20 cellular contexts compared by ENCODE assay signal in genomic region chr5:124949862-124950261, GRCh38.
DNase-seq lines count a peak whose midpoint lies in the region; ATAC-seq and TF ChIP-seq lines count a peak whose summit lies in the region.
"Had no signal": no experiment of that assay in that cellular context is flagged by ENCODE, and none has a peak within 500 bp of the region (broad histone marks: within the 10 kb centered on the region; RNA-seq: fewer than 3 reads in every experiment).

No MANE protein-coding gene starts in this region.

- no peaks in the 10 kb centered on the region for H3K36me3 ChIP-seq in HEK293 (ENCODE audit: control insufficient read depth in 2 of 2, insufficient read depth in 1 of 2, low read length in 2 of 2)
- H3K36me3 ChIP-seq: BLaER1, HAP-1 had no signal

- H3K27ac Mint-ChIP-seq in MCF 10A (ENCODE audit: low read depth, unreplicated experiment), result peak overlapping the region; percentile 56
- H3K27ac Mint-ChIP-seq: CD4-positive, alpha-beta memory T cell had no signal

- no peak overlapping the region for H3K4me3 Mint-ChIP-seq in MCF 10A (ENCODE audit: unreplicated experiment)
- H3K4me3 Mint-ChIP-seq: CD4-positive, alpha-beta memory T cell had no signal

- DNase-seq in Daoy (ENCODE audit: low read depth), result peak; percentile 24
- DNase-seq in MCF 10A (ENCODE audit: unreplicated experiment), result peak; percentile 38
- DNase-seq in myocyte (ENCODE audit: low read depth), result peak; percentile 7
- DNase-seq in NCI-H345 (lab: John Stamatoyannopoulos, UW), result no peak
- DNase-seq in left lobe of liver (ENCODE audit: low spot score), result no peak
- DNase-seq: Calu3; CD4-positive, alpha-beta memory T cell; GM23248; Kasumi-1; NCI-H1092 treated with DMSO at 0.1 percent for 48 hours; NCI-H146; NCI-H2029 treated with DMSO at 0.1 percent for 48 hours; NCI-H2171 treated with DMSO at 0.1 percent for 48 hours; NCI-H774; RPMI8226 had no signal

- H3K27ac ChIP-seq in HEK293 (ENCODE audit: extremely low read depth, low read depth, low read length), result no peak overlapping the region
- H3K27ac ChIP-seq: BLaER1, GM23248 had no signal

- BruUV-seq in MCF 10A (replicated peaks; lab: Mats Ljungman, UMichigan), result no TSS peak

- peaks cover 7% of the 10 kb centered on the region for H3K9me3 Mint-ChIP-seq in MCF 10A (ENCODE audit: unreplicated experiment)

- peaks cover 51% of the 10 kb centered on the region for H3K4me1 Mint-ChIP-seq in MCF 10A (ENCODE audit: insufficient read depth, unreplicated experiment)
- H3K4me1 Mint-ChIP-seq: CD4-positive, alpha-beta memory T cell had no signal

- H3K4me1 ChIP-seq in HEK293 (ENCODE audit: control insufficient read depth, insufficient read depth, low read length), result peaks cover 20% of the 10 kb centered on the region

- intact Hi-C loops in MCF 10A (cut with micrococcal nuclease), result no loop called here

- no peaks in the 10 kb centered on the region for H3K27me3 Mint-ChIP-seq in MCF 10A (ENCODE audit: insufficient read depth, unreplicated experiment)
- H3K27me3 Mint-ChIP-seq: CD4-positive, alpha-beta memory T cell had no signal

- H3K36me3 Mint-ChIP-seq in MCF 10A (ENCODE audit: insufficient read depth, unreplicated experiment), result no peaks in the 10 kb centered on the region
- H3K36me3 Mint-ChIP-seq: CD4-positive, alpha-beta memory T cell had no signal

- no peak overlapping the region for H3K4me3 ChIP-seq in HEK293 (ENCODE audit: low read depth, low read length)
- H3K4me3 ChIP-seq: BLaER1, GM23248, HAP-1 had no signal

- POLR2A ChIA-PET in HEK293 (lab: Yijun Ruan, JAX), result no interaction called here
- POLR2A ChIA-PET in MCF 10A (lab: Yijun Ruan, JAX), result interaction anchor here (0.8 to 2.6 kb wide), 2 partner anchors 14 to 43 kb away, joined by 3 to 7 read pairs; no protein-coding TSS in a partner anchor

- TF ChIP-seq CTCF in HEK293 (tag by site-specific recombination; IDR thresholded peaks at IDR 0.05) (no peak), MCF 10A (IDR thresholded peaks at IDR 0.05; ENCODE audit: unreplicated experiment) (no peak)

- CTCF ChIA-PET in HEK293 (lab: Yijun Ruan, JAX), result no interaction called here
- CTCF ChIA-PET in MCF 10A (lab: Yijun Ruan, JAX), result interaction anchor here (0.7 to 1.3 kb wide), 3 partner anchors 13 to 203 kb away, joined by 3 read pairs; no protein-coding TSS in a partner anchor

- ATAC-seq in GM19452 (IDR thresholded peaks at IDR 0.05; ENCODE audit: unreplicated experiment) (no peak), GM19023 (IDR thresholded peaks at IDR 0.05; ENCODE audit: unreplicated experiment) (no peak), left lobe of liver (no peak)

- no peaks in the 10 kb centered on the region for H3K9me3 ChIP-seq in HEK293 (ENCODE audit: control insufficient read depth, insufficient read depth, low read depth, low read length)
- H3K9me3 ChIP-seq: HAP-1 had no signal

TF ChIP-seq in HEK293, 187 proteins besides CTCF, POLR2A, EP300 and RAD21 (continues in another document):
- TF ChIP-seq PRDM1 (tag by site-specific recombination; IDR thresholded peaks at IDR 0.05) (no peak), ZNF114 (tag by site-specific recombination; IDR thresholded peaks at IDR 0.05) (no peak), HOXD13 (CRISPR knock-in tag; IDR thresholded peaks at IDR 0.05; ENCODE audit: borderline replicate concordance) (no peak), ZNF544 (tag by site-specific recombination; IDR thresholded peaks at IDR 0.05) (no peak), ZNF664 (tag by site-specific recombination; IDR thresholded peaks at IDR 0.05) (no peak), ZNF585B (tag by site-specific recombination; IDR thresholded peaks at IDR 0.05) (no peak), OVOL3 (tag by site-specific recombination; IDR thresholded peaks at IDR 0.05) (no peak), ZNF768 (tag by site-specific recombination; IDR thresholded peaks at IDR 0.05) (no peak), ZNF302 (tag by site-specific recombination; IDR thresholded peaks at IDR 0.05; ENCODE audit: low read depth) (no peak), ZNF777 (tag by site-specific recombination; IDR thresholded peaks at IDR 0.05; ENCODE audit: borderline replicate concordance) (no peak), YY1 (tag by site-specific recombination; IDR thresholded peaks at IDR 0.05) (no peak), ZNF37A (tag by site-specific recombination; IDR thresholded peaks at IDR 0.05) (no peak), ZFP69B (tag by site-specific recombination; IDR thresholded peaks at IDR 0.05) (no peak), ZXDB (tag by site-specific recombination; IDR thresholded peaks at IDR 0.05) (no peak), PRDM4 (tag by site-specific recombination; IDR thresholded peaks at IDR 0.05) (0 out of 2 replicates have a peak, but pooled peaks have one; percentile 35), ZNF658 (tag by site-specific recombination; IDR thresholded peaks at IDR 0.05) (no peak), ZNF10 (tag by site-specific recombination; IDR thresholded peaks at IDR 0.05) (no peak), PBX3 (CRISPR knock-in tag; IDR thresholded peaks at IDR 0.05) (no peak), ZNF121 (tag by site-specific recombination; IDR thresholded peaks at IDR 0.05) (no peak), FEZF1 (tag by site-specific recombination; IDR thresholded peaks at IDR 0.05) (peak; percentile 87), ZNF560 (tag by site-specific recombination; IDR thresholded peaks at IDR 0.05; ENCODE audit: borderline replicate concordance) (no peak), ZBTB7A (tag by site-specific recombination; IDR thresholded peaks at IDR 0.05; ENCODE audit: low read depth) (no peak), ZNF600 (tag by site-specific recombination; IDR thresholded peaks at IDR 0.05) (peak; percentile 26; the same call in 1 of the 2 replicates), ZFHX2 (tag by site-specific recombination; conservative IDR thresholded peaks at IDR 0.05) (no peak), ATF2 (tag by site-specific recombination; IDR thresholded peaks at IDR 0.05; ENCODE audit: low read depth) (0 out of 2 replicates have a peak, but pooled peaks have one; percentile 3), ZNF362 (tag by site-specific recombination; IDR thresholded peaks at IDR 0.05) (no peak), ZNF324 (tag by site-specific recombination; IDR thresholded peaks at IDR 0.05) (no peak), ZNF155 (tag by site-specific recombination; IDR thresholded peaks at IDR 0.05) (no peak)

Comparison
In these comparisons a context has a peak if more than half of its experiments do, and no peak if none do; other contexts are left out.
1. DNase-seq: peak in Daoy (single experiment), MCF 10A (single experiment) and myocyte (single experiment); none in NCI-H345 (single experiment) and left lobe of liver (single experiment).